19 cellular contexts compared by ENCODE assay signal in genomic region chr7:49398730-49399129, GRCh38.
DNase-seq lines count a peak whose midpoint lies in the region; ATAC-seq and TF ChIP-seq lines count a peak whose summit lies in the region.
"Had no signal": no experiment of that assay in that cellular context is flagged by ENCODE, and none has a peak within 500 bp of the region (broad histone marks: within the 10 kb centered on the region; RNA-seq: fewer than 3 reads in every experiment).

No MANE protein-coding gene starts in this region.

- peak overlapping the region; percentile 56 for H3K4me2 ChIP-seq in KMS-11
- H3K4me2 ChIP-seq: BLaER1 had no signal

- no peaks in the 10 kb centered on the region for H3K27me3 ChIP-seq in KMS-11 (ENCODE audit: insufficient read depth, low read depth)
- no peaks in the 10 kb centered on the region for H3K27me3 ChIP-seq in adipocyte (replicated peaks; ENCODE audit: control insufficient read depth, insufficient read depth, low read length)
- no peaks in the 10 kb centered on the region for H3K27me3 ChIP-seq in kidney epithelial cell (ENCODE audit: control insufficient read depth, insufficient read depth, low read length)
- H3K27me3 ChIP-seq: BLaER1, brain microvascular endothelial cell, SJSA1 had no signal

- ATAC-seq in HG02623 (IDR thresholded peaks at IDR 0.05; ENCODE audit: unreplicated experiment) = no peak
- ATAC-seq: activated CD8-positive, alpha-beta T cell treated with anti-CD3 and anti-CD28 coated beads, Interleukin-2, amount 10 ng/mL, durations not matched to agents 7 days and 5 days had no signal

- no peaks in the 10 kb centered on the region for H4K20me1 ChIP-seq in KMS-11 (ENCODE audit: insufficient read depth)
- H4K20me1 ChIP-seq: BLaER1 had no signal

- H2AFZ ChIP-seq in KMS-11 (ENCODE audit: low read depth) = peak overlapping the region; percentile 48

- CTCF ChIA-PET in HEK293T (lab: Yijun Ruan, JAX) = no interaction called here

- DNase-seq in GM03348 (ENCODE audit: low spot score) (peak; percentile 41), adipocyte (ENCODE audit: low read depth) (no peak), kidney epithelial cell (ENCODE audit: low read depth) (peak; percentile 85), NCI-H748 treated with DMSO at 0.1 percent for 48 hours (lab: John Stamatoyannopoulos, UW) (no peak), HEK293T (ENCODE audit: extremely low spot score) (no peak), GM20000 (ENCODE audit: low spot score) (no peak)
- DNase-seq: activated CD8-positive, alpha-beta T cell treated with anti-CD3 and anti-CD28 coated beads, Interleukin-2, amount 10 ng/mL, durations not matched to agents 7 days and 5 days; activated effector memory CD4-positive, alpha-beta T cell treated with anti-CD3 and anti-CD28 coated beads, Interleukin-2, amount 50 U/mL, for 16 hours; brain microvascular endothelial cell; effector memory CD4-positive, alpha-beta T cell; EL; naive B cell; NCI-H1694; NCI-H524; stimulated activated CD4-positive, alpha-beta T cell treated with anti-CD3 and anti-CD28 coated beads, Interleukin-2, amount 100 ng/mL, for 48 hours had no signal

- no peaks in the 10 kb centered on the region for H3K9me3 ChIP-seq in adipocyte (ENCODE audit: control insufficient read depth, low read length)
- H3K9me3 ChIP-seq: BLaER1, SJSA1 had no signal

- H3K4me3 ChIP-seq in KMS-11 (IDR thresholded peaks at IDR 0.05; ENCODE audit: insufficient read depth, low read depth, low read length) (no peak overlapping the region), adipocyte (ENCODE audit: low read length) (peak overlapping the region; percentile 60), kidney epithelial cell (ENCODE audit: low read depth, low read length) (no peak overlapping the region)
- H3K4me3 ChIP-seq: BLaER1, SJSA1 had no signal

- H3K4me1 ChIP-seq in KMS-11 (ENCODE audit: low read depth, poor library complexity, severe bottlenecking) (peaks cover 60% of the 10 kb centered on the region), adipocyte (ENCODE audit: control insufficient read depth, insufficient read depth, low read length) (peaks cover 38% of the 10 kb centered on the region)
- H3K4me1 ChIP-seq: BLaER1, SJSA1 had no signal

- no peaks in the 10 kb centered on the region for H3K79me2 ChIP-seq in KMS-11 (ENCODE audit: insufficient read depth, low read depth)

- peak overlapping the region; percentile 86 for H3K27ac ChIP-seq in KMS-11
- H3K27ac ChIP-seq: BLaER1, brain microvascular endothelial cell, SJSA1 had no signal

- H3K9ac ChIP-seq in KMS-11 (peak overlapping the region; percentile 56; the same call in 1 of the 2 replicates), adipocyte (ENCODE audit: low read length) (peak overlapping the region; percentile 50)
- H3K9ac ChIP-seq: BLaER1 had no signal

- TF ChIP-seq CTCF in KMS-11 (conservative IDR thresholded peaks at IDR 0.05; ENCODE audit: low read depth, low read length) = no peak
- no peak for TF ChIP-seq CTCF in kidney epithelial cell (IDR thresholded peaks at IDR 0.05; ENCODE audit: insufficient read depth, low read length, poor library complexity, severe bottlenecking)
- no peak for TF ChIP-seq CTCF in GM20000 (IDR thresholded peaks at IDR 0.05; ENCODE audit: extremely low read depth, missing control alignments)

- H3K36me3 ChIP-seq in KMS-11 (ENCODE audit: insufficient read depth) (no peaks in the 10 kb centered on the region), adipocyte (ENCODE audit: control insufficient read depth, insufficient read depth, low read length, severe bottlenecking) (no peaks in the 10 kb centered on the region), kidney epithelial cell (ENCODE audit: control insufficient read depth, insufficient read depth, low read length) (no peaks in the 10 kb centered on the region)
- H3K36me3 ChIP-seq: BLaER1, brain microvascular endothelial cell, SJSA1 had no signal

- POLR2A ChIA-PET in HEK293T (lab: Yijun Ruan, JAX) = no interaction called here

TF ChIP-seq in HEK293T, 16 proteins besides CTCF, POLR2A, EP300 and RAD21:
- TF ChIP-seq CTBP1 (IDR thresholded peaks at IDR 0.05; ENCODE audit: borderline replicate concordance) = no peak
- TF ChIP-seq ZNF384 (IDR thresholded peaks at IDR 0.05) = no peak
- TF ChIP-seq FOXM1 (IDR thresholded peaks at IDR 0.05; ENCODE audit: borderline replicate concordance) = no peak
- TF ChIP-seq NFRKB (IDR thresholded peaks at IDR 0.05) = no peak
- no peak for TF ChIP-seq FOXK2 (IDR thresholded peaks at IDR 0.05)
- TF ChIP-seq LEF1 (IDR thresholded peaks at IDR 0.05; ENCODE audit: borderline replicate concordance) = no peak
- TF ChIP-seq ELF4 (IDR thresholded peaks at IDR 0.05) = no peak
- no peak for TF ChIP-seq PKNOX1 (IDR thresholded peaks at IDR 0.05)
- no peak for TF ChIP-seq FOXA1 (IDR thresholded peaks at IDR 0.05)
- TF ChIP-seq BHLHE40 (IDR thresholded peaks at IDR 0.05; ENCODE audit: borderline replicate concordance) = no peak
- no peak for TF ChIP-seq SUZ12 (IDR thresholded peaks at IDR 0.05)
- no peak for TF ChIP-seq L3MBTL2 (conservative IDR thresholded peaks at IDR 0.05)
- no peak for TF ChIP-seq TARDBP (IDR thresholded peaks at IDR 0.05)
- no peak for TF ChIP-seq ARNT (IDR thresholded peaks at IDR 0.05)
- no peak for TF ChIP-seq SP1 (IDR thresholded peaks at IDR 0.05)
- no peak for TF ChIP-seq HDGF (IDR thresholded peaks at IDR 0.05; ENCODE audit: borderline replicate concordance)

Comparison
In these comparisons a context has a peak if more than half of its experiments do, and no peak if none do; other contexts are left out.
1. DNase-seq: peak in GM03348 (single experiment) and kidney epithelial cell (single experiment); none in adipocyte (single experiment), NCI-H748 treated with DMSO at 0.1 percent for 48 hours (single experiment), HEK293T (single experiment) and GM20000 (single experiment).